ENCODE assay signal across 9 cellular contexts in genomic region chr1:54051936-54052469, GRCh38. TPM values are rescaled to one million over a fixed set of nuclear protein-coding genes. Genes with fewer than 3 reads are reported as not detected.
A peak's percentile ranks its signal among the peaks of the same experiment; 100 is the strongest.
DNase-seq lines count a peak whose midpoint lies in the region; ATAC-seq and TF ChIP-seq lines count a peak whose summit lies in the region.
"Had no signal": no experiment of that assay in that cellular context is flagged by ENCODE, and none has a peak within 500 bp of the region (broad histone marks: within the 10 kb centered on the region; RNA-seq: fewer than 3 reads in every experiment).

No MANE protein-coding gene starts in this region.

- peak overlapping the region; percentile 44 for H3K9ac ChIP-seq in neural progenitor cell

- H3K4me1 ChIP-seq in CD4-positive, CD25-positive, alpha-beta regulatory T cell (ENCODE audit: control insufficient read depth, insufficient read depth, low read length, poor library complexity, severe bottlenecking), result peaks cover 71% of the 10 kb centered on the region
- H3K4me1 ChIP-seq in ectodermal cell (ENCODE audit: control insufficient read depth, insufficient read depth, low read length) (peaks cover 7% of the 10 kb centered on the region), neural progenitor cell (peaks cover 12% of the 10 kb centered on the region)

- peak overlapping the region; percentile 93 for H3K27ac ChIP-seq in CD4-positive, CD25-positive, alpha-beta regulatory T cell (ENCODE audit: insufficient read depth, low read length, poor library complexity, severe bottlenecking)
- H3K27ac ChIP-seq in ectodermal cell (ENCODE audit: insufficient read depth, low read depth, low read length, poor library complexity, severe bottlenecking), result peak overlapping the region; percentile 91
- H3K27ac ChIP-seq in neural progenitor cell, result no peak overlapping the region

- TF ChIP-seq CTCF in neural progenitor cell (IDR thresholded peaks at IDR 0.05) (no peak), nephron progenitor cell (IDR thresholded peaks at IDR 0.05) (no peak)

- peaks cover 66% of the 10 kb centered on the region for H3K79me2 ChIP-seq in neural progenitor cell (ENCODE audit: low read depth)

- peaks cover 14% of the 10 kb centered on the region for H4K20me1 ChIP-seq in neural progenitor cell (ENCODE audit: low read depth)

- H3K4me3 ChIP-seq in CD4-positive, CD25-positive, alpha-beta regulatory T cell (ENCODE audit: low read depth, low read length), result peak overlapping the region; percentile 98
- peak overlapping the region; percentile 91 for H3K4me3 ChIP-seq in ectodermal cell (ENCODE audit: insufficient read depth, low read depth, low read length)
- H3K4me3 ChIP-seq in neural progenitor cell, result peak overlapping the region; percentile 85

- peak overlapping the region; percentile 97 for H3K4me2 ChIP-seq in neural progenitor cell

- H3K27me3 Mint-ChIP-seq in CD4-positive, CD25-positive, alpha-beta regulatory T cell, result no peaks in the 10 kb centered on the region
- no peaks in the 10 kb centered on the region for H3K27me3 Mint-ChIP-seq in neural progenitor cell (ENCODE audit: insufficient read depth, low read depth)
- no peaks in the 10 kb centered on the region for H3K27me3 Mint-ChIP-seq in nephron progenitor cell (ENCODE audit: low read depth, poor library complexity)
- no peaks in the 10 kb centered on the region for H3K27me3 Mint-ChIP-seq in activated T-helper 17 cell treated with anti-CD3 and anti-CD28 coated beads, Interleukin-2, amount 50 U/mL, for 72 hours
- H3K27me3 Mint-ChIP-seq: activated naive CD4-positive, alpha-beta T cell treated with anti-CD3 and anti-CD28 coated beads, Interleukin-2, amount 50 U/mL, for 24 hours had no signal

- peaks cover 17% of the 10 kb centered on the region for H3K36me3 Mint-ChIP-seq in CD4-positive, CD25-positive, alpha-beta regulatory T cell
- no peaks in the 10 kb centered on the region for H3K36me3 Mint-ChIP-seq in neural progenitor cell
- H3K36me3 Mint-ChIP-seq in nephron progenitor cell (ENCODE audit: low read depth), result peaks cover 5% of the 10 kb centered on the region
- peaks cover 24% of the 10 kb centered on the region for H3K36me3 Mint-ChIP-seq in activated T-helper 17 cell treated with anti-CD3 and anti-CD28 coated beads, Interleukin-2, amount 50 U/mL, for 72 hours (ENCODE audit: low read depth)

- H3K27ac Mint-ChIP-seq in CD4-positive, CD25-positive, alpha-beta regulatory T cell, result no peak overlapping the region
- H3K27ac Mint-ChIP-seq in neural progenitor cell (no peak overlapping the region), nephron progenitor cell (no peak overlapping the region)
- H3K27ac Mint-ChIP-seq in activated T-helper 17 cell treated with anti-CD3 and anti-CD28 coated beads, Interleukin-2, amount 50 U/mL, for 72 hours, result no peak overlapping the region
- H3K27ac Mint-ChIP-seq: activated naive CD4-positive, alpha-beta T cell treated with anti-CD3 and anti-CD28 coated beads, Interleukin-2, amount 50 U/mL, for 24 hours had no signal

- H3K9me3 ChIP-seq in CD4-positive, CD25-positive, alpha-beta regulatory T cell (ENCODE audit: control insufficient read depth in 2 of 2, low read length in 2 of 2), result no peaks in the 10 kb centered on the region
- no peaks in the 10 kb centered on the region for H3K9me3 ChIP-seq in ectodermal cell (ENCODE audit: control insufficient read depth, low read length)
- no peaks in the 10 kb centered on the region for H3K9me3 ChIP-seq in neural progenitor cell (ENCODE audit: low read depth)

- H3K9me3 Mint-ChIP-seq in CD4-positive, CD25-positive, alpha-beta regulatory T cell, result no peaks in the 10 kb centered on the region
- H3K9me3 Mint-ChIP-seq in neural progenitor cell (no peaks in the 10 kb centered on the region), nephron progenitor cell (no peaks in the 10 kb centered on the region)
- no peaks in the 10 kb centered on the region for H3K9me3 Mint-ChIP-seq in activated T-helper 17 cell treated with anti-CD3 and anti-CD28 coated beads, Interleukin-2, amount 50 U/mL, for 72 hours
- H3K9me3 Mint-ChIP-seq: activated naive CD4-positive, alpha-beta T cell treated with anti-CD3 and anti-CD28 coated beads, Interleukin-2, amount 50 U/mL, for 24 hours had no signal

- H3K4me3 Mint-ChIP-seq in CD4-positive, CD25-positive, alpha-beta regulatory T cell, result no peak overlapping the region
- no peak overlapping the region for H3K4me3 Mint-ChIP-seq in neural progenitor cell
- H3K4me3 Mint-ChIP-seq in nephron progenitor cell, result no peak overlapping the region
- H3K4me3 Mint-ChIP-seq in activated T-helper 17 cell treated with anti-CD3 and anti-CD28 coated beads, Interleukin-2, amount 50 U/mL, for 72 hours, result no peak overlapping the region
- H3K4me3 Mint-ChIP-seq: activated naive CD4-positive, alpha-beta T cell treated with anti-CD3 and anti-CD28 coated beads, Interleukin-2, amount 50 U/mL, for 24 hours had no signal

- peaks cover 5 to 60% (median 44%) of the 10 kb centered on the region in 4 donors for H3K4me1 Mint-ChIP-seq in CD4-positive, CD25-positive, alpha-beta regulatory T cell
- peaks cover 8% of the 10 kb centered on the region for H3K4me1 Mint-ChIP-seq in neural progenitor cell
- peaks cover 17% of the 10 kb centered on the region for H3K4me1 Mint-ChIP-seq in nephron progenitor cell
- H3K4me1 Mint-ChIP-seq in activated T-helper 17 cell treated with anti-CD3 and anti-CD28 coated beads, Interleukin-2, amount 50 U/mL, for 72 hours, result peaks cover 21% of the 10 kb centered on the region

- peak in 1 of 3 donors; percentile 8 for DNase-seq in CD4-positive, CD25-positive, alpha-beta regulatory T cell
- peak; percentile 15 to 81 (median 64) for DNase-seq in NCI-H1417 (lab: John Stamatoyannopoulos, UW)
- no peak for DNase-seq in neural progenitor cell (ENCODE audit: low spot score)
- no peak for DNase-seq in stimulated activated CD4-positive, alpha-beta T cell treated with anti-CD3 and anti-CD28 coated beads, Interleukin-4, amount 100 ng/mL, for 4 hours
- no peak for DNase-seq in nephron progenitor cell

- H3K27me3 ChIP-seq in CD4-positive, CD25-positive, alpha-beta regulatory T cell (ENCODE audit: control insufficient read depth, insufficient read depth, low read length), result no peaks in the 10 kb centered on the region
- H3K27me3 ChIP-seq in ectodermal cell (ENCODE audit: control insufficient read depth, insufficient read depth, low read length, poor library complexity, severe bottlenecking) (no peaks in the 10 kb centered on the region), neural progenitor cell (no peaks in the 10 kb centered on the region)

- peaks cover 21% of the 10 kb centered on the region for H3F3A ChIP-seq in neural progenitor cell (ENCODE audit: low read depth)

- WGBS in ectodermal cell, 2 experiments, result 11 to 15% methylated on average over 9 of the region's 9 CpGs

- peak overlapping the region; percentile 58 for H2AFZ ChIP-seq in neural progenitor cell (replicated peaks)

- H3K36me3 ChIP-seq in CD4-positive, CD25-positive, alpha-beta regulatory T cell (ENCODE audit: control insufficient read depth, insufficient read depth, low read length), result peaks cover 7% of the 10 kb centered on the region
- no peaks in the 10 kb centered on the region for H3K36me3 ChIP-seq in ectodermal cell (ENCODE audit: control insufficient read depth, insufficient read depth, low read length)
- no peaks in the 10 kb centered on the region for H3K36me3 ChIP-seq in neural progenitor cell

- ATAC-seq in CD4-positive, CD25-positive, alpha-beta regulatory T cell (ENCODE audit: low read depth in 2 of 2), result no peak
- no peak for ATAC-seq in GM18870 (IDR thresholded peaks at IDR 0.05; ENCODE audit: unreplicated experiment)
- no peak for ATAC-seq in activated T-helper 17 cell treated with anti-CD3 and anti-CD28 coated beads, Interleukin-2, amount 50 U/mL, for 72 hours (replicated peaks)

RNA-seq across cellular contexts. Expression of gene TMEM59, which starts 1.0 kb away (rescaled TPM):
- total RNA-seq in CD4-positive, CD25-positive, alpha-beta regulatory T cell, result 180 TPM
- 100 to 1,000 TPM; 605 to 863 (median 688) TPM for polyA plus RNA-seq in CD4-positive, CD25-positive, alpha-beta regulatory T cell
- polyA plus RNA-seq in ectodermal cell (2013, experiment 1 of 4), result 129 TPM
- 134 TPM for polyA plus RNA-seq in ectodermal cell (2013, experiment 2 of 4)
- polyA plus RNA-seq in ectodermal cell (2013, experiment 3 of 4), result 130 TPM
- 146 TPM for polyA plus RNA-seq in ectodermal cell (2013, experiment 4 of 4)
- 125 and 139 TPM in 2 replicates for total RNA-seq in neural progenitor cell (ENCODE audit: low replicate concordance)
- 100 to 1,000 TPM; 173 to 188 TPM for total RNA-seq in activated T-helper 17 cell treated with anti-CD3 and anti-CD28 coated beads, Interleukin-2, amount 50 U/mL, for 72 hours

RNA-seq across cellular contexts. Expression of gene TCEANC2, which starts 1.4 kb away (rescaled TPM):
- total RNA-seq in CD4-positive, CD25-positive, alpha-beta regulatory T cell, result 8.4 TPM
- polyA plus RNA-seq in CD4-positive, CD25-positive, alpha-beta regulatory T cell, result 1 to 10 TPM; 3.6 to 6.9 (median 6.2) TPM
- polyA plus RNA-seq in ectodermal cell (2013, experiment 1 of 4), result 10.6 TPM
- 11.4 TPM for polyA plus RNA-seq in ectodermal cell (2013, experiment 2 of 4)
- 10.1 TPM for polyA plus RNA-seq in ectodermal cell (2013, experiment 3 of 4)
- 7.0 TPM for polyA plus RNA-seq in ectodermal cell (2013, experiment 4 of 4)
- total RNA-seq in neural progenitor cell (ENCODE audit: low replicate concordance), result 8.8 and 11.6 TPM in 2 replicates
- total RNA-seq in activated T-helper 17 cell treated with anti-CD3 and anti-CD28 coated beads, Interleukin-2, amount 50 U/mL, for 72 hours, result 10 to 100 TPM; 14.7 to 15.2 TPM

RNA-seq across cellular contexts. Expression of gene LDLRAD1, which starts 34.0 kb away (rescaled TPM):
- total RNA-seq in CD4-positive, CD25-positive, alpha-beta regulatory T cell, result not detected
- not detected for polyA plus RNA-seq in CD4-positive, CD25-positive, alpha-beta regulatory T cell
- polyA plus RNA-seq in ectodermal cell (2013, experiment 1 of 4), result not detected
- not detected for polyA plus RNA-seq in ectodermal cell (2013, experiment 2 of 4)
- polyA plus RNA-seq in ectodermal cell (2013, experiment 3 of 4), result not detected
- polyA plus RNA-seq in ectodermal cell (2013, experiment 4 of 4), result not detected
- not detected in 2 replicates for total RNA-seq in neural progenitor cell (ENCODE audit: low replicate concordance)
- total RNA-seq in activated T-helper 17 cell treated with anti-CD3 and anti-CD28 coated beads, Interleukin-2, amount 50 U/mL, for 72 hours, result not detected

Comparison
In these comparisons a context has a peak if more than half of its experiments do, and no peak if none do; other contexts are left out.
1. DNase-seq: peak in NCI-H1417 (3 of 3); none in neural progenitor cell (single experiment), stimulated activated CD4-positive, alpha-beta T cell treated with anti-CD3 and anti-CD28 coated beads, Interleukin-4, amount 100 ng/mL, for 4 hours (0 of 2) and nephron progenitor cell (single experiment).
2. Peak in every context shown above with its lines, with median percentiles within 50 percentile points of each other: H3K4me3 ChIP-seq.